8 cellular contexts compared by ENCODE assay signal in genomic region chr19:40466219-40467006, GRCh38. TPM values are rescaled to one million over a fixed set of nuclear protein-coding genes. Genes with fewer than 3 reads are reported as not detected.
DNase-seq lines count a peak whose midpoint lies in the region; ATAC-seq and TF ChIP-seq lines count a peak whose summit lies in the region.

Gene SPTBN4 (plus strand): TSS chr19:40467001. CDS start chr19:40472622, 5,621 bp downstream.

- no peaks in the 10 kb centered on the region for H3K36me3 ChIP-seq in left ventricle myocardium inferior

- TF ChIP-seq CTCF in LNCaP clone FGC (IDR thresholded peaks at IDR 0.05; ENCODE audit: control insufficient read depth, extremely low read depth, insufficient read depth) (no peak), left ventricle myocardium inferior (IDR thresholded peaks at IDR 0.05; ENCODE audit: borderline replicate concordance) (no peak)

- peak; percentile 65 to 80 for DNase-seq in activated CD8-positive, alpha-beta memory T cell treated with anti-CD3 and anti-CD28 coated beads for 4 hours (ENCODE audit: low read depth in 2 of 2)
- no peak for DNase-seq in activated CD8-positive, alpha-beta memory T cell treated with anti-CD3 and anti-CD28 coated beads for 24 hours
- no peak for DNase-seq in LNCaP clone FGC (ENCODE audit: low read depth)
- peak; percentile 84 for DNase-seq in activated naive CD4-positive, alpha-beta T cell treated with Interleukin-2 at 50 U/mL for 16 hours
- no peak for DNase-seq in left ventricle myocardium inferior
- DNase-seq in sciatic nerve (ENCODE audit: low spot score) = peak; percentile 80
- no peak for DNase-seq in SK-N-DZ (ENCODE audit: low spot score)

- H3K4me3 ChIP-seq in LNCaP clone FGC (ENCODE audit: low read depth, low read length) (peak within 1 kb of the TSS; percentile 90), left ventricle myocardium inferior (peak within 1 kb of the TSS; percentile 75)

- H3K27me3 ChIP-seq in left ventricle myocardium inferior (ENCODE audit: low read depth) = peaks cover 5% of the 10 kb centered on the region

- peak within 1 kb of the TSS; percentile 84 for H3K27ac ChIP-seq in left ventricle myocardium inferior (replicated peaks)

- peaks cover 37% of the 10 kb centered on the region for H3K4me1 ChIP-seq in left ventricle myocardium inferior

- ATAC-seq in sciatic nerve = peak; percentile 1
- no peak for ATAC-seq in HG03571 (IDR thresholded peaks at IDR 0.05; ENCODE audit: unreplicated experiment)

- H3K9me3 ChIP-seq in left ventricle myocardium inferior (replicated peaks) = no peaks in the 10 kb centered on the region

- intact Hi-C loops in left ventricle myocardium inferior (cut with micrococcal nuclease) = no loop called here
- intact Hi-C loops in sciatic nerve (cut with DNase I) = no loop called here

RNA-seq across cellular contexts. Expression of gene SPTBN4, which starts in this region (rescaled TPM):
- 6.1 TPM for total RNA-seq in left ventricle myocardium inferior
- 20.9 TPM for total RNA-seq in sciatic nerve
- 10.5 and 15.3 TPM in 2 replicates for polyA plus RNA-seq in SK-N-DZ (2014; cell fraction: cytosol; rRNA removed)
- 13.2 and 13.6 TPM in 2 replicates for polyA plus RNA-seq in SK-N-DZ (2014; cell fraction: nucleus; rRNA removed)

Comparison
In these comparisons a context has a peak if more than half of its experiments do, and no peak if none do; other contexts are left out.
1. DNase-seq: peak in activated CD8-positive, alpha-beta memory T cell treated with anti-CD3 and anti-CD28 coated beads for 4 hours (2 of 2), activated naive CD4-positive, alpha-beta T cell treated with Interleukin-2 at 50 U/mL for 16 hours (single experiment) and sciatic nerve (single experiment); none in activated CD8-positive, alpha-beta memory T cell treated with anti-CD3 and anti-CD28 coated beads for 24 hours (single experiment), LNCaP clone FGC (single experiment), left ventricle myocardium inferior (single experiment) and SK-N-DZ (single experiment).